In the genomic region with DNA sequence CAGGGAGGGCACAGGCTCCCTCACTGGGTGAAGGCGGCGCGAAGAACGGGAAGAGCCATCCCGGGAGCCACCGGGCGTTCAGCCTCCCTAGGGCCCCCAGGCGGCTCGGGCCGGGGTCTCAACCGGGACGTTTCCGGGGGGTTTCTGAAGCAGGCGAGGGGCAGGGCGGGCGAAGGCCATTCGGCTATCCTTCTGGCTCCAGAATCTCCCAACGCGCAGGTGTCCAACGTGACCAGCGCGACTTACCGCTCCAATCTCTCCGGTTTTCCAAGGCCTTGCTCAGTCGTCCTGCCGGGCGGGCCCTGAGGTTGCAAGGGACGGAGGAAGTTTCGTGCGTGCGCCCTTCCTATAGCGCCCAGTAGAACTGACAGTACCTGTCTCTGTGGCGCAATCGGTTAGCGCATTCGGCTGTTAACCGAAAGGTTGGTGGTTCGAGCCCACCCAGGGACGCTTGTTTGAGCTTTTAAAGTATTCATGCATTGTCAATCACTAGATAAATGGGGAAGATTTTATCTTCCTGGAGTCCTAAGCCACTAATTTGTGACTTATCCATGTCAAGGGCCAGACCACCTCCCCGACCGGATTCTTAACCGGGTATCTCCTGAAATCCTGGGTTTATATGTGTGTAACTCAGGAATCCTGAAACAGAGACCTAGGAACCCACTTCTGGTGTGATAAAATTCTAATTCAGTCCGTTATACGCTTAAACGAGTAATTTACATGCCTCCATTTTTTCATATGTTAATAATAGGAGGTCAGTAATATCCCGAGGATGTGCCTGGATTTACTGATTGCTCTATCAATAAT, we compare ENCODE assay signal across 1 cellular context.
A peak's percentile ranks its signal among the peaks of the same experiment; 100 is the strongest.
TF ChIP-seq lines count a peak whose summit lies in the region.

No MANE protein-coding gene starts in this region.

TF ChIP-seq in HEK293, 187 proteins besides CTCF, POLR2A, EP300 and RAD21 (continued from another document and continues in another):
- peak; percentile 69; the same call in 1 of the 2 replicates for TF ChIP-seq SP7 (tag by site-specific recombination; IDR thresholded peaks at IDR 0.05)
- peak; percentile 41 for TF ChIP-seq ZBTB26 (tag by site-specific recombination; optimal IDR thresholded peaks at IDR 0.05)
- TF ChIP-seq, protein P1, sequence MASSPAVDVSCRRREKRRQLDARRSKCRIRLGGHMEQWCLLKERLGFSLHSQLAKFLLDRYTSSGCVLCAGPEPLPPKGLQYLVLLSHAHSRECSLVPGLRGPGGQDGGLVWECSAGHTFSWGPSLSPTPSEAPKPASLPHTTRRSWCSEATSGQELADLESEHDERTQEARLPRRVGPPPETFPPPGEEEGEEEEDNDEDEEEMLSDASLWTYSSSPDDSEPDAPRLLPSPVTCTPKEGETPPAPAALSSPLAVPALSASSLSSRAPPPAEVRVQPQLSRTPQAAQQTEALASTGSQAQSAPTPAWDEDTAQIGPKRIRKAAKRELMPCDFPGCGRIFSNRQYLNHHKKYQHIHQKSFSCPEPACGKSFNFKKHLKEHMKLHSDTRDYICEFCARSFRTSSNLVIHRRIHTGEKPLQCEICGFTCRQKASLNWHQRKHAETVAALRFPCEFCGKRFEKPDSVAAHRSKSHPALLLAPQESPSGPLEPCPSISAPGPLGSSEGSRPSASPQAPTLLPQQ (tag by site-specific recombination; IDR thresholded peaks at IDR 0.05) = peak; percentile 60
- TF ChIP-seq ZNF639 (tag by site-specific recombination; IDR thresholded peaks at IDR 0.05) = peak; percentile 62; the same call in 1 of the 2 replicates
- TF ChIP-seq ZFP37 (tag by site-specific recombination; IDR thresholded peaks at IDR 0.05) = peak; percentile 92
- TF ChIP-seq ZNF2 (tag by site-specific recombination; IDR thresholded peaks at IDR 0.05) = peak; percentile 74; the same call in 1 of the 2 replicates
- TF ChIP-seq ZNF394 (tag by site-specific recombination; IDR thresholded peaks at IDR 0.05; ENCODE audit: borderline replicate concordance) = peak; percentile 78; the same call in 1 of the 2 replicates
- TF ChIP-seq ZNF558 (tag by site-specific recombination; IDR thresholded peaks at IDR 0.05) = 0 out of 2 replicates have a peak, but pooled peaks have one; percentile 18
- peak; percentile 37; the same call in 1 of the 2 replicates for TF ChIP-seq REST (tag by site-specific recombination; IDR thresholded peaks at IDR 0.05)
- TF ChIP-seq, protein P2, sequence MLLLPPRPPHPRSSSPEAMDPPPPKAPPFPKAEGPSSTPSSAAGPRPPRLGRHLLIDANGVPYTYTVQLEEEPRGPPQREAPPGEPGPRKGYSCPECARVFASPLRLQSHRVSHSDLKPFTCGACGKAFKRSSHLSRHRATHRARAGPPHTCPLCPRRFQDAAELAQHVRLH (tag by site-specific recombination; IDR thresholded peaks at IDR 0.05) = 0 out of 2 replicates have a peak, but pooled peaks have one; percentile 37
- peak; percentile 79 for TF ChIP-seq GLIS2 (tag by site-specific recombination; IDR thresholded peaks at IDR 0.05)
- TF ChIP-seq, protein P3, sequence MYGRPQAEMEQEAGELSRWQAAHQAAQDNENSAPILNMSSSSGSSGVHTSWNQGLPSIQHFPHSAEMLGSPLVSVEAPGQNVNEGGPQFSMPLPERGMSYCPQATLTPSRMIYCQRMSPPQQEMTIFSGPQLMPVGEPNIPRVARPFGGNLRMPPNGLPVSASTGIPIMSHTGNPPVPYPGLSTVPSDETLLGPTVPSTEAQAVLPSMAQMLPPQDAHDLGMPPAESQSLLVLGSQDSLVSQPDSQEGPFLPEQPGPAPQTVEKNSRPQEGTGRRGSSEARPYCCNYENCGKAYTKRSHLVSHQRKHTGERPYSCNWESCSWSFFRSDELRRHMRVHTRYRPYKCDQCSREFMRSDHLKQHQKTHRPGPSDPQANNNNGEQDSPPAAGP (tag by site-specific recombination; IDR thresholded peaks at IDR 0.05) = 0 out of 2 replicates have a peak, but pooled peaks have one; percentile 46
- peak; percentile 43; the same call in 1 of the 2 replicates for TF ChIP-seq ZSCAN5A (tag by site-specific recombination; IDR thresholded peaks at IDR 0.05)
- peak; percentile 94 for TF ChIP-seq ZBTB6 (tag by site-specific recombination; IDR thresholded peaks at IDR 0.05)
- TF ChIP-seq ZFP69B (tag by site-specific recombination; IDR thresholded peaks at IDR 0.05) = 0 out of 2 replicates have a peak, but pooled peaks have one; percentile 42
- peak; percentile 85 for TF ChIP-seq ZNF341 (tag by site-specific recombination; IDR thresholded peaks at IDR 0.05; ENCODE audit: low read depth)
- TF ChIP-seq SP2 (tag by site-specific recombination; IDR thresholded peaks at IDR 0.05) = peak; percentile 54
- peak; percentile 19; the same call in 1 of the 2 replicates for TF ChIP-seq GLIS1 (tag by site-specific recombination; IDR thresholded peaks at IDR 0.05)
- peak; percentile 98 for TF ChIP-seq ZBTB8A (tag by site-specific recombination; IDR thresholded peaks at IDR 0.05)
- TF ChIP-seq YY1 (tag by site-specific recombination; IDR thresholded peaks at IDR 0.05) = peak; percentile 36; the same call in 1 of the 2 replicates
- 0 out of 2 replicates have a peak, but pooled peaks have one; percentile 16 for TF ChIP-seq ZNF16 (tag by site-specific recombination; IDR thresholded peaks at IDR 0.05; ENCODE audit: low read depth)
- peak; percentile 77 for TF ChIP-seq ZXDB (tag by site-specific recombination; IDR thresholded peaks at IDR 0.05)
- 0 out of 2 replicates have a peak, but pooled peaks have one; percentile 41 for TF ChIP-seq ZSCAN16 (tag by site-specific recombination; IDR thresholded peaks at IDR 0.05)
- peak; percentile 68 for TF ChIP-seq ZNF76 (tag by site-specific recombination; IDR thresholded peaks at IDR 0.05; ENCODE audit: borderline replicate concordance, low read depth)
- peak; percentile 53 for TF ChIP-seq PRDM10 (tag by site-specific recombination; IDR thresholded peaks at IDR 0.05)
- peak; percentile 73 for TF ChIP-seq ZNF335 (tag by site-specific recombination; conservative IDR thresholded peaks at IDR 0.05)
- peak; percentile 91 for TF ChIP-seq ZNF600 (tag by site-specific recombination; IDR thresholded peaks at IDR 0.05)
- peak; percentile 48; the same call in 1 of the 2 replicates for TF ChIP-seq BCL11B (tag by site-specific recombination; IDR thresholded peaks at IDR 0.05; ENCODE audit: low read depth)
- TF ChIP-seq ZNF837 (tag by site-specific recombination; IDR thresholded peaks at IDR 0.05) = peak; percentile 85; the same call in 1 of the 2 replicates
- TF ChIP-seq, protein P4, sequence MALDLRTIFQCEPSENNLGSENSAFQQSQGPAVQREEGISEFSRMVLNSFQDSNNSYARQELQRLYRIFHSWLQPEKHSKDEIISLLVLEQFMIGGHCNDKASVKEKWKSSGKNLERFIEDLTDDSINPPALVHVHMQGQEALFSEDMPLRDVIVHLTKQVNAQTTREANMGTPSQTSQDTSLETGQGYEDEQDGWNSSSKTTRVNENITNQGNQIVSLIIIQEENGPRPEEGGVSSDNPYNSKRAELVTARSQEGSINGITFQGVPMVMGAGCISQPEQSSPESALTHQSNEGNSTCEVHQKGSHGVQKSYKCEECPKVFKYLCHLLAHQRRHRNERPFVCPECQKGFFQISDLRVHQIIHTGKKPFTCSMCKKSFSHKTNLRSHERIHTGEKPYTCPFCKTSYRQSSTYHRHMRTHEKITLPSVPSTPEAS (tag by site-specific recombination; IDR thresholded peaks at IDR 0.05) = peak; percentile 59
- peak; percentile 39; the same call in 1 of the 2 replicates for TF ChIP-seq ZNF561 (tag by site-specific recombination; IDR thresholded peaks at IDR 0.05; ENCODE audit: borderline replicate concordance)
- peak; percentile 47; the same call in 1 of the 2 replicates for TF ChIP-seq ZNF324 (tag by site-specific recombination; IDR thresholded peaks at IDR 0.05)
- peak; percentile 86 for TF ChIP-seq ZBTB48 (tag by site-specific recombination; IDR thresholded peaks at IDR 0.05)
- peak; percentile 94 for TF ChIP-seq ZNF10 (tag by site-specific recombination; IDR thresholded peaks at IDR 0.05)
- TF ChIP-seq IKZF3 (tag by site-specific recombination; IDR thresholded peaks at IDR 0.05) = peak; percentile 93
- peak; percentile 42; the same call in 1 of the 2 replicates for TF ChIP-seq ZSCAN30 (tag by site-specific recombination; IDR thresholded peaks at IDR 0.05)
- peak; percentile 84; the same call in 1 of the 2 replicates for TF ChIP-seq ZNF24 (tag by site-specific recombination; IDR thresholded peaks at IDR 0.05)
